Comparison of ENCODE assay signal across 20 cellular contexts in the genomic region with DNA sequence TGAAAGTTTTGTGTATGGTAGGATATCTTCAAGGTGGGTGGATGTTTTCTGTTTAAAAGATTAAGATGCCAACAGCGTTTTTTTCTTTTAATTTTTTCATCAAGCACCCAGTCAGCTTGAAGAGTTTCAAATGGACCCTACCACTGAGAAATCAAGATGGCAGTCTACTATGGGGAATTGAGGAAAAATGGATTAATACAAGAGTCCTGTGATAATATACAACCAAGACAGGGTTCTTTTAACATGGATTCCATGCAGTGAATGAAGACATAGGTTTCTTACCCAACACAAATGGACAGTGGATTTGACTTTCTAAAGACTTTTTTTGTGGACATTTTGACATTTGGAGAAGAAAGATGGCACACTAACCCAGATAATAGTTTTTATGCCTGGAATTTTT. TPM values are rescaled to one million over a fixed set of nuclear protein-coding genes. Genes with fewer than 3 reads are reported as not detected.
DNase-seq lines count a peak whose midpoint lies in the region; ATAC-seq, FAIRE-seq and TF ChIP-seq lines count a peak whose summit lies in the region.
"Had no signal": no experiment of that assay in that cellular context is flagged by ENCODE, and none has a peak within 500 bp of the region (broad histone marks: within the 10 kb centered on the region; RNA-seq: fewer than 3 reads in every experiment).

No MANE protein-coding gene starts in this region.

- no peaks in the 10 kb centered on the region for H3K79me1 ChIP-seq in neuronal stem cell (ENCODE audit: low read depth, low read length)

- no peak for TF ChIP-seq EP300 in K562 (IDR thresholded peaks at IDR 0.05; ENCODE audit: low read length)

- no peak for DNase-seq in activated CD4-positive, alpha-beta T cell treated with anti-CD3 and anti-CD28 coated beads for 36 hours
- DNase-seq in activated CD4-positive, alpha-beta T cell treated with anti-CD3 and anti-CD28 coated beads, Interleukin-2, amount 10 ng/mL, durations not matched to agents 7 days and 5 days, result no peak
- DNase-seq in PC-9, result no peak
- DNase-seq in K562 (ENCODE audit: extremely low read depth in 1 of 4, low spot score in 3 of 4), result no peak
- no peak for DNase-seq in SJCRH30
- no peak for DNase-seq in neuronal stem cell (ENCODE audit: low spot score)
- DNase-seq in KG1 (lab: John Stamatoyannopoulos, UW), result no peak
- DNase-seq: EL; NCI-H1694; stimulated activated CD8-positive, alpha-beta memory T cell treated with anti-CD3 and anti-CD28 coated beads, Interleukin-4, amount 100 ng/mL, for 48 hours; tibial artery had no signal

- no peak for ATAC-seq in activated CD4-positive, alpha-beta T cell treated with anti-CD3 and anti-CD28 coated beads for 36 hours
- no peak for ATAC-seq in K562
- ATAC-seq: gastroesophageal sphincter, sciatic nerve had no signal

- no peak overlapping the region for H3K18ac ChIP-seq in neuronal stem cell (ENCODE audit: low read length)

- H2BK120ac ChIP-seq in neuronal stem cell (ENCODE audit: low read depth, low read length), result no peak overlapping the region

- no peak overlapping the region for H2AFZ ChIP-seq in PC-9
- H2AFZ ChIP-seq in K562 (ENCODE audit: low read depth, low read length), result no peak overlapping the region
- H2AFZ ChIP-seq in neuronal stem cell (ENCODE audit: low read length), result no peak overlapping the region

- H3K36me3 Mint-ChIP-seq in activated CD4-positive, alpha-beta T cell treated with anti-CD3 and anti-CD28 coated beads for 36 hours (ENCODE audit: low read depth), result peaks cover 83% of the 10 kb centered on the region
- peaks cover 80% of the 10 kb centered on the region for H3K36me3 Mint-ChIP-seq in activated CD4-positive, alpha-beta T cell treated with anti-CD3 and anti-CD28 coated beads, Interleukin-2, amount 10 ng/mL, durations not matched to agents 7 days and 5 days (ENCODE audit: low read depth)

- H2BK12ac ChIP-seq in neuronal stem cell (ENCODE audit: low read length), result no peak overlapping the region

- no peak for FAIRE-seq in K562 (lab: Jason Lieb, UNC)
- FAIRE-seq: A204.1, endothelial cell of umbilical vein, H1, HTR-8/SVneo had no signal

- H3K4me3 Mint-ChIP-seq in activated CD4-positive, alpha-beta T cell treated with anti-CD3 and anti-CD28 coated beads for 36 hours, result peak overlapping the region; percentile 38
- H3K4me3 Mint-ChIP-seq in activated CD4-positive, alpha-beta T cell treated with anti-CD3 and anti-CD28 coated beads, Interleukin-2, amount 10 ng/mL, durations not matched to agents 7 days and 5 days, result no peak overlapping the region

- H3K14ac ChIP-seq in neuronal stem cell (ENCODE audit: low read length), result no peak overlapping the region

- H3K27ac ChIP-seq in PC-9, result peak overlapping the region; percentile 98; the same call in 1 of the 2 replicates
- peak overlapping the region; percentile 23; the same call in 1 of the 3 replicates for H3K27ac ChIP-seq in K562 (ENCODE audit: extremely low read depth, low read depth, low read length)
- H3K27ac ChIP-seq in neutrophil, result peak overlapping the region; percentile 98
- H3K27ac ChIP-seq in SJCRH30, result no peak overlapping the region
- no peak overlapping the region for H3K27ac ChIP-seq in neuronal stem cell (replicated peaks; ENCODE audit: low read length)

- no peaks in the 10 kb centered on the region for H3K27me3 Mint-ChIP-seq in activated CD4-positive, alpha-beta T cell treated with anti-CD3 and anti-CD28 coated beads for 36 hours
- no peaks in the 10 kb centered on the region for H3K27me3 Mint-ChIP-seq in activated CD4-positive, alpha-beta T cell treated with anti-CD3 and anti-CD28 coated beads, Interleukin-2, amount 10 ng/mL, durations not matched to agents 7 days and 5 days

- intact Hi-C loops in activated CD4-positive, alpha-beta T cell treated with anti-CD3 and anti-CD28 coated beads for 36 hours (cut with DNase I, micrococcal nuclease), result no loop called here
- intact Hi-C loops in PC-9 (cut with micrococcal nuclease; ENCODE audit: unreplicated experiment), result no loop called here
- intact Hi-C loops in K562 (cut with micrococcal nuclease), result no loop called here

- H3K4me1 ChIP-seq in PC-9 (replicated peaks; ENCODE audit: insufficient read depth) (0 out of 2 replicates have a peak, but pooled peaks cover 3% of the 10 kb centered on the region), K562 (replicated peaks in 1 of 2; ENCODE audit: control insufficient read depth in 2 of 2, insufficient read depth in 2 of 2, low read length in 2 of 2) (no peaks in the 10 kb centered on the region), neutrophil (ENCODE audit: control insufficient read depth in 1 of 2, insufficient read depth in 1 of 2, low read depth in 1 of 2, low read length in 1 of 2) (peaks cover 61 to 68% of the 10 kb centered on the region in 2 experiments), SJCRH30 (no peaks in the 10 kb centered on the region), neuronal stem cell (ENCODE audit: control insufficient read depth in 2 of 2, insufficient read depth in 1 of 2, low read depth in 1 of 2, low read length in 2 of 2) (peaks cover 0 to under 1% of the 10 kb centered on the region in 2 donors)

- H3K4me2 ChIP-seq in PC-9, result no peak overlapping the region
- H3K4me2 ChIP-seq in K562 (ENCODE audit: insufficient read depth, low read length), result no peak overlapping the region
- no peak overlapping the region for H3K4me2 ChIP-seq in neuronal stem cell (ENCODE audit: insufficient read depth, low read length, poor library complexity, severe bottlenecking)

- no peak overlapping the region for H3K4ac ChIP-seq in neuronal stem cell (ENCODE audit: low read length)

- no peak; the same call in 1 of the 2 replicates for TF ChIP-seq POLR2A in K562 (conservative IDR thresholded peaks at IDR 0.05)

- H4K20me1 ChIP-seq in PC-9 (ENCODE audit: insufficient read depth) (peaks cover 9% of the 10 kb centered on the region), K562 (replicated peaks; ENCODE audit: control insufficient read depth, insufficient read depth, low read length) (no peaks in the 10 kb centered on the region; the same call in 1 of the 2 replicates)

- no peak for TF ChIP-seq RAD21 in K562 (CRISPR knock-in tag; conservative IDR thresholded peaks at IDR 0.05 in 1 of 2, IDR thresholded peaks at IDR 0.05 in 1 of 2)

- H3F3A ChIP-seq in PC-9 (ENCODE audit: insufficient read depth, low read depth), result peaks cover 97% of the 10 kb centered on the region

- CTCF ChIA-PET in activated CD4-positive, alpha-beta T cell treated with anti-CD3 and anti-CD28 coated beads for 36 hours (lab: Charles Lee), result interaction anchor here (0.7 to 5.9 kb wide), 6 partner anchors 11 to 58 kb away, joined by 3 to 49 read pairs (median 4); no protein-coding TSS in a partner anchor
- CTCF ChIA-PET in activated CD4-positive, alpha-beta T cell treated with anti-CD3 and anti-CD28 coated beads, Interleukin-2, amount 10 ng/mL, durations not matched to agents 7 days and 5 days (lab: Charles Lee), result interaction anchor here (0.6 to 1.5 kb wide), 5 partner anchors 9 to 89 kb away, joined by 3 to 5 read pairs (median 3); no protein-coding TSS in a partner anchor
- CTCF ChIA-PET in PC-9 (lab: Charles Lee) (no interaction called here), K562 (lab: Yijun Ruan, JAX; ENCODE audit: low intra/inter-chr PET ratio) (no interaction called here)

- peaks cover 93% of the 10 kb centered on the region for H3K79me2 ChIP-seq in PC-9 (ENCODE audit: low read depth)
- peaks cover 100% of the 10 kb centered on the region for H3K79me2 ChIP-seq in K562 (ENCODE audit: control insufficient read depth, insufficient read depth, low read length)

- in situ Hi-C loops in K562 (cut with MboI), result no loop called here

- no peak for TF ChIP-seq CTCF in PC-9 (conservative IDR thresholded peaks at IDR 0.05)
- TF ChIP-seq CTCF in K562 (IDR thresholded peaks at IDR 0.05 in 2 of 3, conservative IDR thresholded peaks at IDR 0.05 in 1 of 3; ENCODE audit: insufficient read depth in 2 of 3, low read depth in 1 of 3, low read length in 3 of 3), result no peak
- TF ChIP-seq CTCF in neutrophil (IDR thresholded peaks at IDR 0.05), result no peak

- H3K4me3 ChIP-seq in PC-9 (no peak overlapping the region), K562 (no peak overlapping the region), neutrophil (ENCODE audit: low read depth in 1 of 2, low read length in 1 of 2) (no peak overlapping the region), SJCRH30 (no peak overlapping the region), neuronal stem cell (ENCODE audit: low read length in 2 of 2) (no peak overlapping the region)
- H3K4me3 ChIP-seq: gastroesophageal sphincter, lung, SK-N-MC, tibial artery had no signal

- BruUV-seq in PC-9 (replicated peaks; lab: Mats Ljungman, UMichigan) (no TSS peak), K562 (replicated peaks; lab: Mats Ljungman, UMichigan) (no TSS peak)

- 67% methylated on average over 1 of the region's 1 CpG for WGBS in K562 (ENCODE audit: insufficient coverage, low coverage, missing lambda C conversion rate)
- no CpG with 5 or more reads among the region's 1 CpG for WGBS in neuronal stem cell (ENCODE audit: extremely low coverage in 2 of 2, insufficient read length in 2 of 2, insufficient replicate concordance in 1 of 2), 2 donors

- no peak overlapping the region for H4K91ac ChIP-seq in neuronal stem cell (ENCODE audit: low read depth, low read length, poor library complexity)

- H4K8ac ChIP-seq in neuronal stem cell (ENCODE audit: low read depth, low read length), result no peak overlapping the region

- H3K9me2 ChIP-seq in PC-9 (ENCODE audit: insufficient read depth), result no peaks in the 10 kb centered on the region

- H3K27ac Mint-ChIP-seq in activated CD4-positive, alpha-beta T cell treated with anti-CD3 and anti-CD28 coated beads for 36 hours, result peak overlapping the region; percentile 85
- H3K27ac Mint-ChIP-seq in activated CD4-positive, alpha-beta T cell treated with anti-CD3 and anti-CD28 coated beads, Interleukin-2, amount 10 ng/mL, durations not matched to agents 7 days and 5 days, result no peak overlapping the region

- no peak overlapping the region for H2BK15ac ChIP-seq in neuronal stem cell (ENCODE audit: low read length)

- peaks cover 59% of the 10 kb centered on the region for H3K4me1 Mint-ChIP-seq in activated CD4-positive, alpha-beta T cell treated with anti-CD3 and anti-CD28 coated beads for 36 hours
- H3K4me1 Mint-ChIP-seq in activated CD4-positive, alpha-beta T cell treated with anti-CD3 and anti-CD28 coated beads, Interleukin-2, amount 10 ng/mL, durations not matched to agents 7 days and 5 days, result peaks cover 63% of the 10 kb centered on the region

- no peak overlapping the region for H2AK5ac ChIP-seq in neuronal stem cell (ENCODE audit: low read depth, low read length)

- peaks cover 85% of the 10 kb centered on the region for H3K36me3 ChIP-seq in PC-9 (ENCODE audit: low read depth)
- peaks cover 83% of the 10 kb centered on the region for H3K36me3 ChIP-seq in K562 (ENCODE audit: control insufficient read depth, insufficient read depth, low read length)
- H3K36me3 ChIP-seq in neutrophil, result peaks cover 42% of the 10 kb centered on the region
- peaks cover 87% of the 10 kb centered on the region for H3K36me3 ChIP-seq in SJCRH30
- peaks cover 10 to 86% of the 10 kb centered on the region in 2 donors for H3K36me3 ChIP-seq in neuronal stem cell (replicated peaks in 1 of 2; ENCODE audit: control insufficient read depth in 2 of 2, insufficient read depth in 2 of 2, low read length in 2 of 2)

- no peak overlapping the region for H3K23ac ChIP-seq in neuronal stem cell (ENCODE audit: low read depth, low read length, poor library complexity)

- POLR2A ChIA-PET in activated CD4-positive, alpha-beta T cell treated with anti-CD3 and anti-CD28 coated beads for 36 hours (lab: Charles Lee), result interaction anchor here (1.0 kb wide), 1 partner anchor 15 kb away, joined by 3 read pairs; no protein-coding TSS in a partner anchor
- POLR2A ChIA-PET in activated CD4-positive, alpha-beta T cell treated with anti-CD3 and anti-CD28 coated beads, Interleukin-2, amount 10 ng/mL, durations not matched to agents 7 days and 5 days (lab: Charles Lee), result no interaction called here
- POLR2A ChIA-PET in PC-9 (lab: Charles Lee; ENCODE audit: unreplicated experiment), result interaction anchor here (0.5 kb wide), 1 partner anchor 1864 kb away, joined by 3 read pairs; no protein-coding TSS in a partner anchor
- POLR2A ChIA-PET in K562 (lab: Yijun Ruan, JAX), result interaction anchor here (0.6 to 8.3 kb wide), 4 partner anchors 10 to 252 kb away, joined by 3 to 50 read pairs (median 6); no protein-coding TSS in a partner anchor

- H3K9me3 Mint-ChIP-seq in activated CD4-positive, alpha-beta T cell treated with anti-CD3 and anti-CD28 coated beads for 36 hours (ENCODE audit: low read depth), result peaks cover 12% of the 10 kb centered on the region
- H3K9me3 Mint-ChIP-seq in activated CD4-positive, alpha-beta T cell treated with anti-CD3 and anti-CD28 coated beads, Interleukin-2, amount 10 ng/mL, durations not matched to agents 7 days and 5 days, result peaks cover 12% of the 10 kb centered on the region

- H2BK5ac ChIP-seq in neuronal stem cell (ENCODE audit: low read length), result no peak overlapping the region

- H3K9ac ChIP-seq in K562 (ENCODE audit: insufficient read depth in 1 of 2, low read depth in 2 of 2, low read length in 2 of 2) (no peak overlapping the region), neuronal stem cell (ENCODE audit: low read depth, low read length, poor library complexity) (no peak overlapping the region)

- no peaks in the 10 kb centered on the region for H3K9me3 ChIP-seq in PC-9 (ENCODE audit: insufficient read depth, low read depth)
- H3K9me3 ChIP-seq in K562 (replicated peaks; ENCODE audit: control insufficient read depth, insufficient read depth, low read depth, low read length), result no peaks in the 10 kb centered on the region
- no peaks in the 10 kb centered on the region for H3K9me3 ChIP-seq in neutrophil
- H3K9me3 ChIP-seq in SJCRH30 (replicated peaks), result no peaks in the 10 kb centered on the region
- peaks cover 0 to 5% of the 10 kb centered on the region in 2 donors for H3K9me3 ChIP-seq in neuronal stem cell (replicated peaks in 1 of 2; ENCODE audit: control insufficient read depth in 2 of 2, insufficient read depth in 1 of 2, low read depth in 1 of 2, low read length in 2 of 2)
- H3K9me3 ChIP-seq: gastroesophageal sphincter, tibial artery had no signal

- no peaks in the 10 kb centered on the region for H3K9me1 ChIP-seq in K562 (ENCODE audit: control insufficient read depth, insufficient read depth, low read length)

- no peaks in the 10 kb centered on the region; the same call in 1 of the 2 replicates for H3K27me3 ChIP-seq in PC-9 (ENCODE audit: insufficient read depth, low read depth)
- H3K27me3 ChIP-seq in K562 (ENCODE audit: control insufficient read depth in 2 of 2, insufficient read depth in 2 of 2, low read length in 2 of 2), result no peaks in the 10 kb centered on the region
- H3K27me3 ChIP-seq in neutrophil, result no peaks in the 10 kb centered on the region
- H3K27me3 ChIP-seq in SJCRH30, result no peaks in the 10 kb centered on the region
- H3K27me3 ChIP-seq in neuronal stem cell (ENCODE audit: control insufficient read depth in 3 of 3, insufficient read depth in 3 of 3, low read depth in 1 of 3, low read length in 3 of 3), result no peaks in the 10 kb centered on the region
- H3K27me3 ChIP-seq: gastroesophageal sphincter, tibial artery had no signal

RNA-seq across cellular contexts. Expression of a gene that starts 2.5 kb away (rescaled TPM):
- 100 to 1,000 TPM; 118 to 149 TPM for total RNA-seq in activated CD4-positive, alpha-beta T cell treated with anti-CD3 and anti-CD28 coated beads for 36 hours
- total RNA-seq in activated CD4-positive, alpha-beta T cell treated with anti-CD3 and anti-CD28 coated beads, Interleukin-2, amount 10 ng/mL, durations not matched to agents 7 days and 5 days, result 100 to 1,000 TPM; 129 to 148 TPM
- 105 and 120 TPM in 2 replicates for total RNA-seq in PC-9 (2021)
- 221 and 585 TPM in 2 replicates for total RNA-seq in K562 (2011; cell fraction: chromatin; rRNA removed; ENCODE audit: low replicate concordance)
- 101 and 147 TPM in 2 replicates for total RNA-seq in K562 (2011; cell fraction: nucleolus; rRNA removed)
- total RNA-seq in K562 (2011; cell fraction: nucleoplasm; rRNA removed), result 282 and 390 TPM in 2 replicates
- total RNA-seq in K562 (2014; rRNA removed), result 38.9 and 47.3 TPM in 2 replicates
- 59.0 and 66.0 TPM in 2 replicates for total RNA-seq in K562 (2014; rRNA removed; fragmentation: Illumina TruSeq; extraction: Trizol)
- total RNA-seq in K562 (2015; rRNA removed; fragmentation: Illumina TruSeq; extraction: Trizol), result 45.5 and 49.7 TPM in 2 replicates
- total RNA-seq in K562 (2021), result 57.8 and 61.9 TPM in 2 replicates
- 56.2 and 63.4 TPM in 2 replicates for polyA plus RNA-seq in K562 (2011; rRNA removed)
- 32.8 and 58.4 TPM in 2 replicates for polyA plus RNA-seq in K562 (2011; cell fraction: cytosol; rRNA removed)
- polyA plus RNA-seq in K562 (2011; cell fraction: nucleus; rRNA removed), result 192 and 194 TPM in 2 replicates
- polyA plus RNA-seq in K562 (2012), result 33.7 and 57.7 TPM in 2 replicates
- 57.6 and 70.8 TPM in 2 replicates for polyA plus RNA-seq in K562 (2014; fragmentation: Illumina TruSeq; extraction: Trizol)
- polyA plus RNA-seq in K562 (2014; fragmentation: Nextera tagmentation; extraction: Ambion mirVana), result 10 to 100 TPM; 50.0 to 53.6 TPM
- 55.3 and 61.3 TPM in 2 replicates for polyA plus RNA-seq in K562 (2014; rRNA removed)
- polyA minus RNA-seq in K562 (2011; rRNA and poly(A)+ RNA removed), result 167 and 232 TPM in 2 replicates
- 39.1 and 51.9 TPM in 2 replicates for polyA minus RNA-seq in K562 (2011; cell fraction: cytosol; rRNA and poly(A)+ RNA removed)
- polyA minus RNA-seq in K562 (2011; cell fraction: nucleus; rRNA and poly(A)+ RNA removed), result 209 and 435 TPM in 2 replicates
- 64.8 and 82.6 TPM in 2 replicates for total RNA-seq in SJCRH30 (2014; rRNA removed; shearing (Covaris generic))
- 63.3 TPM for polyA plus RNA-seq in neuronal stem cell (2013, experiment 1 of 2)
- 62.8 TPM for polyA plus RNA-seq in neuronal stem cell (2013, experiment 2 of 2)

Comparison
In these comparisons a context has a peak if more than half of its experiments do, and no peak if none do; other contexts are left out.
1. H3K27ac ChIP-seq: peak in PC-9 (single experiment), K562 (single experiment) and neutrophil (single experiment); none in SJCRH30 (single experiment) and neuronal stem cell (single experiment).
2. CTCF ChIA-PET loops: an anchor here in activated CD4-positive, alpha-beta T cell treated with anti-CD3 and anti-CD28 coated beads for 36 hours (0.7 to 5.9 kb wide) and activated CD4-positive, alpha-beta T cell treated with anti-CD3 and anti-CD28 coated beads, Interleukin-2, amount 10 ng/mL, durations not matched to agents 7 days and 5 days (0.6 to 1.5 kb wide); none called in PC-9 and K562.